Comparison of ENCODE assay signal across 23 cellular contexts in the genomic region with DNA sequence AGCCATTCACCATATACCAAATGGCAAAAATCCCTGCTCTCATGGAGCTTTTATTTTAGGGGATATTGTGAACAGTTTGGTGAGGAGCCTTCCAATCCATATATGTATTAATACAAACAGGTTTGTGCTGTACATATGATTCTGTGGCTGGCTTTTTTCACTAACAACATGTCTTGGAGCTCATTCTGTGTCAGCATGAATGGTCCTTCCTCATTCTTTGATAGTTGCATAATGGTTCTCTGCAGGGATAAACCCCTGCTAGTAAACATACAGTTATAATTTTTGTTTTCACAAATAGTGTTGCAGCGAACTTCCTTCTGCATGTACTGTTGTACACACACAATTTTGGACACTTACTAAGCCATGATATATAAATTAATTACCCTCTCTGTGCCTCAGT. TPM values are rescaled to one million over a fixed set of nuclear protein-coding genes. Genes with fewer than 3 reads are reported as not detected.
DNase-seq lines count a peak whose midpoint lies in the region; ATAC-seq and TF ChIP-seq lines count a peak whose summit lies in the region.
"Had no signal": no experiment of that assay in that cellular context is flagged by ENCODE, and none has a peak within 500 bp of the region (broad histone marks: within the 10 kb centered on the region; RNA-seq: fewer than 3 reads in every experiment).

No MANE protein-coding gene starts in this region.

- peak; percentile 30 for DNase-seq in AG08395 (ENCODE audit: low spot score)
- DNase-seq in GM23248 = peak; percentile 39
- peak; percentile 10 to 27 for DNase-seq in cardiac fibroblast (ENCODE audit: low read depth in 2 of 2)
- no peak for DNase-seq in lung (ENCODE audit: low spot score)
- DNase-seq in NCI-H226 = no peak
- DNase-seq in GOT3 (lab: John Stamatoyannopoulos, UW) = no peak
- DNase-seq in islet precursor cell = no peak
- DNase-seq: activated CD4-positive, alpha-beta T cell treated with anti-CD3 and anti-CD28 coated beads for 4 hours; activated naive CD4-positive, alpha-beta T cell treated with anti-CD3 and anti-CD28 coated beads for 36 hours; caudate nucleus; dermis blood vessel endothelial cell; naive thymus-derived CD4-positive, alpha-beta T cell; NCI-H1092; NCI-H187; NCI-H2171 treated with DMSO at 0.1 percent for 48 hours; NCI-H524 treated with DMSO at 0.1 percent for 48 hours; occipital lobe; spleen; stimulated activated CD4-positive, alpha-beta T cell treated with anti-CD3 and anti-CD28 coated beads, Interleukin-2, amount 100 ng/mL, for 48 hours; substantia nigra had no signal

- 13 to 15% methylated on average over 1 of the region's 1 CpG for WGBS in GM23248 (ENCODE audit: low coverage in 1 of 2, low lambda C conversion rate in 2 of 2, missing lambda C conversion rate in 2 of 2), 2 experiments
- WGBS in lung, 2 donors = 39 to 68% methylated on average over 1 of the region's 1 CpG

- H3K9me3 ChIP-seq in GM23248 (ENCODE audit: low read depth) (no peaks in the 10 kb centered on the region), lung (ENCODE audit: control insufficient read depth in 2 of 2, insufficient read depth in 1 of 2, low read length in 1 of 2) (no peaks in the 10 kb centered on the region)
- H3K9me3 ChIP-seq: SJSA1, spleen had no signal

- H3K4me3 ChIP-seq in GM23248 (no peak overlapping the region), cardiac fibroblast (replicated peaks in 1 of 2; ENCODE audit: low read depth in 2 of 2, low read length in 2 of 2) (no peak overlapping the region), lung (no peak overlapping the region)
- H3K4me3 ChIP-seq: SJSA1, spleen had no signal

- H3K27me3 ChIP-seq in GM23248 (replicated peaks; ENCODE audit: insufficient read depth) (no peaks in the 10 kb centered on the region), lung (ENCODE audit: control insufficient read depth, insufficient read depth) (no peaks in the 10 kb centered on the region)
- H3K27me3 ChIP-seq: SJSA1, spleen had no signal

- H2AFZ ChIP-seq in GM23248 = no peak overlapping the region

- no peak overlapping the region for H3K9ac ChIP-seq in GM23248
- H3K9ac ChIP-seq: KMS-11 had no signal

- H3K4me2 ChIP-seq in GM23248 (ENCODE audit: unreplicated experiment) = no peak overlapping the region
- H3K4me2 ChIP-seq: KMS-11 had no signal

- H3K36me3 ChIP-seq in GM23248 (ENCODE audit: low read depth) = no peaks in the 10 kb centered on the region
- no peaks in the 10 kb centered on the region for H3K36me3 ChIP-seq in lung (ENCODE audit: control insufficient read depth in 2 of 2, insufficient read depth in 2 of 2, low read length in 2 of 2)
- H3K36me3 ChIP-seq: SJSA1, spleen had no signal

- no peak for TF ChIP-seq CTCF in cardiac fibroblast (IDR thresholded peaks at IDR 0.05; ENCODE audit: low read depth, low read length)
- TF ChIP-seq CTCF in lung (IDR thresholded peaks at IDR 0.05; ENCODE audit: control extremely low read depth, extremely low read depth) = no peak

- in situ Hi-C loops in GM23248 (cut with MboI) = no loop called here

- no peaks in the 10 kb centered on the region for H4K20me1 ChIP-seq in GM23248 (ENCODE audit: insufficient read depth)

- H3K4me1 ChIP-seq in GM23248 (ENCODE audit: insufficient read depth) (peaks cover 10% of the 10 kb centered on the region; the same call in 1 of the 2 replicates), lung (ENCODE audit: control insufficient read depth in 2 of 2, insufficient read depth in 2 of 2, low read length in 2 of 2) (peaks cover 0 to 7% of the 10 kb centered on the region in 2 donors)
- H3K4me1 ChIP-seq: SJSA1 had no signal

- no peaks in the 10 kb centered on the region for H3F3A ChIP-seq in GM23248 (ENCODE audit: insufficient read depth)

- peak; percentile 29 for ATAC-seq in lung (ENCODE audit: insufficient read depth, low FRiP score)
- ATAC-seq: naive thymus-derived CD4-positive, alpha-beta T cell; stimulated activated effector memory CD8-positive, alpha-beta T cell treated with anti-CD3 and anti-CD28 coated beads, Interleukin-12 subunit alpha, Interleukin-12 subunit beta, amount 100 ng/mL, for 72 hours had no signal

- no peaks in the 10 kb centered on the region for H3K79me2 ChIP-seq in GM23248 (ENCODE audit: insufficient read depth)

- H3K9me2 ChIP-seq in GM23248 (ENCODE audit: insufficient read depth) = no peaks in the 10 kb centered on the region

- H3K27ac ChIP-seq in GM23248 = no peak overlapping the region
- no peak overlapping the region for H3K27ac ChIP-seq in lung (ENCODE audit: low read depth in 1 of 2, low read length in 1 of 2)
- H3K27ac ChIP-seq: KMS-11, SJSA1, spleen had no signal

RNA-seq across cellular contexts. Expression of a gene that starts 8.3 kb away (rescaled TPM):
- 26.7 and 29.8 TPM in 2 replicates for total RNA-seq in GM23248 (2014; rRNA removed; shearing (Covaris generic))
- polyA plus RNA-seq in GM23248 (2016; fragmentation: Nextera tagmentation; extraction: Ambion mirVana) = 6.9 and 9.0 TPM in 2 replicates
- total RNA-seq in lung = 10 to 100 TPM; 10.4 to 27.5 TPM
- 1 to 10 TPM; 6.3 to 7.7 TPM for polyA plus RNA-seq in lung

RNA-seq across cellular contexts. Expression of a gene that starts 15.1 kb away (rescaled TPM):
- total RNA-seq in GM23248 (2014; rRNA removed; shearing (Covaris generic)) = 42.2 and 44.0 TPM in 2 replicates
- polyA plus RNA-seq in GM23248 (2016; fragmentation: Nextera tagmentation; extraction: Ambion mirVana) (85.3 and 92.7 TPM in 2 replicates), lung (10 to 100 TPM; 41.8 to 46.6 TPM)
- total RNA-seq in lung = 10 to 100 TPM; 42.5 to 66.8 TPM

Comparison
In these comparisons a context has a peak if more than half of its experiments do, and no peak if none do; other contexts are left out.
1. DNase-seq: peak in AG08395 (single experiment), GM23248 (single experiment) and cardiac fibroblast (2 of 2); none in lung (single experiment), NCI-H226 (single experiment), GOT3 (single experiment) and islet precursor cell (single experiment).